Comparison of ENCODE assay signal across 8 cellular contexts in the genomic region with DNA sequence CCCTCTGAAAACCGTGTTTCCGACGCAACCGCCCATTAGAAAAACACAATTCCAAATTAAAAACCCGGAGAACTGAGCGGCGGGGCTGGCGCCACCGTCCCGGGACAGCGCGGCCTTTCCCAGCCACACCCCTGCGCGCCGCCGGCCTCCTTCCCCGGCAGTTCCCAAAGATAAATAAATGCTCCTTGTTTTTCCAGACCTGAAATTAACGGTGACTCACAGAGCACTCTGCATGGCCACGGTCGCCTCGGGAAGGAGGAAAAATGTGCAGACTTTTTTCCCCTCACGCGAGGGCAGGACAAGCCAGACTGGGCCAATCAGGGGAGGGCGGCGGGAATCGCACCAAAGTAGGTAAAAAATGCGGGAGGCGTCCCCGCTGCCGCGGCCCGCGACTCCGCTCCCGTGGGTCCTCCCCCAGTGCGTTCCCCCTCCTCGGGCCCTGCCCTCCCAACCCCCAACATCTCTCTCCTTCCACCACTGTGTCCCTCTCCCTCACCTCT. TPM values are rescaled to one million over a fixed set of nuclear protein-coding genes. Genes with fewer than 3 reads are reported as not detected.
DNase-seq lines count a peak whose midpoint lies in the region; ATAC-seq and TF ChIP-seq lines count a peak whose summit lies in the region.

No MANE protein-coding gene starts in this region.

- H3K9me3 Mint-ChIP-seq in activated naive CD4-positive, alpha-beta T cell treated with anti-CD3 and anti-CD28 coated beads, Interleukin-2, amount 10 ng/mL, durations not matched to agents 7 days and 5 days: no peaks in the 10 kb centered on the region
- H3K9me3 Mint-ChIP-seq in naive thymus-derived CD8-positive, alpha-beta T cell: peaks cover 0 to 3% (median 0%) of the 10 kb centered on the region in 9 donors

- no peak overlapping the region for H3K27ac Mint-ChIP-seq in activated naive CD4-positive, alpha-beta T cell treated with anti-CD3 and anti-CD28 coated beads, Interleukin-2, amount 10 ng/mL, durations not matched to agents 7 days and 5 days
- peak overlapping the region in 5 of 10 donors; percentile 7 to 98 (median 69) for H3K27ac Mint-ChIP-seq in naive thymus-derived CD8-positive, alpha-beta T cell

- peaks cover 41% of the 10 kb centered on the region for H3K4me1 Mint-ChIP-seq in activated naive CD4-positive, alpha-beta T cell treated with anti-CD3 and anti-CD28 coated beads, Interleukin-2, amount 10 ng/mL, durations not matched to agents 7 days and 5 days
- peaks cover 19 to 37% (median 32%) of the 10 kb centered on the region in 4 donors for H3K4me1 Mint-ChIP-seq in naive thymus-derived CD8-positive, alpha-beta T cell

- POLR2A ChIA-PET in naive thymus-derived CD8-positive, alpha-beta T cell (lab: Charles Lee): interaction anchor here (2.1 to 2.2 kb wide), 2 partner anchors 42 to 113 kb away, joined by 15 to 19 read pairs; partner anchors contain the start of gene RRBP1

- ATAC-seq in foreskin keratinocyte: peak; percentile 79
- ATAC-seq in naive thymus-derived CD8-positive, alpha-beta T cell: no peak

- H3K27ac ChIP-seq in foreskin keratinocyte: peak overlapping the region; percentile 93

- H3K36me3 Mint-ChIP-seq in activated naive CD4-positive, alpha-beta T cell treated with anti-CD3 and anti-CD28 coated beads, Interleukin-2, amount 10 ng/mL, durations not matched to agents 7 days and 5 days: peaks cover 3% of the 10 kb centered on the region
- peaks cover 0 to 2% (median 0%) of the 10 kb centered on the region in 3 donors for H3K36me3 Mint-ChIP-seq in naive thymus-derived CD8-positive, alpha-beta T cell

- H3K4me3 Mint-ChIP-seq in activated naive CD4-positive, alpha-beta T cell treated with anti-CD3 and anti-CD28 coated beads, Interleukin-2, amount 10 ng/mL, durations not matched to agents 7 days and 5 days: peak overlapping the region; percentile 47
- peak overlapping the region; percentile 28 to 98 (median 62) for H3K4me3 Mint-ChIP-seq in naive thymus-derived CD8-positive, alpha-beta T cell

- peaks cover 23% of the 10 kb centered on the region for H3K4me1 ChIP-seq in foreskin keratinocyte

- no peaks in the 10 kb centered on the region for H3K27me3 ChIP-seq in foreskin keratinocyte

- CTCF ChIA-PET in activated naive CD4-positive, alpha-beta T cell treated with anti-CD3 and anti-CD28 coated beads, Interleukin-2, amount 10 ng/mL, durations not matched to agents 7 days and 5 days (lab: Charles Lee): no interaction called here

- peak; percentile 64 for DNase-seq in activated CD8-positive, alpha-beta memory T cell treated with anti-CD3 and anti-CD28 coated beads for 24 hours
- DNase-seq in activated CD8-positive, alpha-beta memory T cell treated with anti-CD3 and anti-CD28 coated beads, Interleukin-2, amount 50 U/mL, for 48 hours: no peak
- DNase-seq in NCI-H460 (ENCODE audit: extremely low read depth, low read depth) (peak; percentile 88), foreskin keratinocyte (peak; percentile 92 to 95), ureter (ENCODE audit: low spot score) (peak; percentile 92), activated gamma-delta T cell treated with Interleukin-2 at 50 U/mL for 16 hours (no peak)
- DNase-seq in activated naive CD4-positive, alpha-beta T cell treated with anti-CD3 and anti-CD28 coated beads, Interleukin-2, amount 10 ng/mL, durations not matched to agents 7 days and 5 days: peak; percentile 34
- DNase-seq in naive thymus-derived CD8-positive, alpha-beta T cell: peak in 4 of 10 donors; percentile 2 to 29 (median 10)

- H3K27me3 Mint-ChIP-seq in activated naive CD4-positive, alpha-beta T cell treated with anti-CD3 and anti-CD28 coated beads, Interleukin-2, amount 10 ng/mL, durations not matched to agents 7 days and 5 days: peaks cover 33% of the 10 kb centered on the region
- peaks cover 0 to 9% (median 0%) of the 10 kb centered on the region in 5 donors for H3K27me3 Mint-ChIP-seq in naive thymus-derived CD8-positive, alpha-beta T cell

- peak; percentile 8 for TF ChIP-seq CTCF in foreskin keratinocyte (conservative IDR thresholded peaks at IDR 0.05)

RNA-seq across cellular contexts. Expression of gene DSTN, which starts 0.9 kb away (rescaled TPM):
- total RNA-seq in NCI-H460 (2014; rRNA removed; shearing (Covaris generic)): 187 and 232 TPM in 2 replicates
- 172 and 192 TPM in 2 replicates for polyA plus RNA-seq in NCI-H460 (2014; cell fraction: nucleus; rRNA removed)
- total RNA-seq in foreskin keratinocyte: 398 and 412 TPM in 2 replicates
- 428 and 454 TPM in 2 replicates for polyA plus RNA-seq in foreskin keratinocyte
- total RNA-seq in naive thymus-derived CD8-positive, alpha-beta T cell: 10 to 100 TPM; 28.4 to 31.9 TPM
- 100 to 1,000 TPM in 1 of 3 donors, 10 to 100 TPM in 2; 75.1 to 140 (median 81.6) TPM for polyA plus RNA-seq in naive thymus-derived CD8-positive, alpha-beta T cell
- 603 TPM for total RNA-seq in ureter

RNA-seq across cellular contexts. Expression of gene BFSP1, which starts 37.8 kb away (rescaled TPM):
- total RNA-seq in NCI-H460 (2014; rRNA removed; shearing (Covaris generic)): 3.9 and 4.1 TPM in 2 replicates
- 4.0 and 10.7 TPM in 2 replicates for polyA plus RNA-seq in NCI-H460 (2014; cell fraction: nucleus; rRNA removed)
- 1.4 and 1.8 TPM in 2 replicates for total RNA-seq in foreskin keratinocyte
- polyA plus RNA-seq in foreskin keratinocyte: 1.3 and 1.5 TPM in 2 replicates
- not detected for total RNA-seq in naive thymus-derived CD8-positive, alpha-beta T cell
- polyA plus RNA-seq in naive thymus-derived CD8-positive, alpha-beta T cell: 1 to 10 TPM in 1 of 3 donors, not detected in 2; 1.8 TPM
- total RNA-seq in ureter: 1.0 TPM

Comparison
In these comparisons a context has a peak if more than half of its experiments do, and no peak if none do; other contexts are left out.
1. DNase-seq: peak in activated CD8-positive, alpha-beta memory T cell treated with anti-CD3 and anti-CD28 coated beads for 24 hours (single experiment), NCI-H460 (single experiment), activated naive CD4-positive, alpha-beta T cell treated with anti-CD3 and anti-CD28 coated beads, Interleukin-2, amount 10 ng/mL, durations not matched to agents 7 days and 5 days (single experiment), foreskin keratinocyte (2 of 2) and ureter (single experiment); none in activated CD8-positive, alpha-beta memory T cell treated with anti-CD3 and anti-CD28 coated beads, Interleukin-2, amount 50 U/mL, for 48 hours (single experiment) and activated gamma-delta T cell treated with Interleukin-2 at 50 U/mL for 16 hours (single experiment).